Comparison of ENCODE assay signal across 38 cellular contexts in the genomic region with DNA sequence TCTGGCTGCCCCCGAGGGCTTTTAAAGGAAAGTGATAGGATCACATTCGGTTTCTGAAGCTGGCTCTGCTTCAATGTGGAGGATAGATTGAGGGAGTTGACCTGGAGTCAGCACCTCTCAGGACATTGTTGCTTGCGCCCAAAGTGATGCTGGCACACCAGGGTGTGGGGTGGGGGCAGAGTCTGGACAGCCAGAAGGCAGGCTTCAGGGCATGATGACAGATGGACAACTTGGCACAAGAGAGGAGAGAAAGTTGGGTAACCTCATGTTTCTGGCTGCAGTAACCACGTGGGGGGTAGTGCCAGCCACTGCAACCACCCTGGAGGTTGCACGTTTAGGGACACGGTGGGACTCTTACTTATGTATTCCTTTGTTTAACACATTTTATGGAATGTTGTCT. TPM values are rescaled to one million over a fixed set of nuclear protein-coding genes. Genes with fewer than 3 reads are reported as not detected.
"Had no signal": no experiment of that assay in that cellular context is flagged by ENCODE, and none has a peak within 500 bp of the region (broad histone marks: within the 10 kb centered on the region; RNA-seq: fewer than 3 reads in every experiment).

No MANE protein-coding gene starts in this region.

- FAIRE-seq: astrocyte, TTC549 had no signal

- H3K9me3 Mint-ChIP-seq: activated B cell treated with CpG ODN at 0.5 μM for 24 hours; activated CD4-positive, alpha-beta memory T cell treated with anti-CD3 and anti-CD28 coated beads for 36 hours; activated CD4-positive, alpha-beta T cell treated with anti-CD3 and anti-CD28 coated beads, Interleukin-2, amount 10 ng/mL, durations not matched to agents 24 days and 14 days; activated CD8-positive, alpha-beta T cell treated with anti-CD3 and anti-CD28 coated beads for 36 hours; activated naive CD4-positive, alpha-beta T cell treated with anti-CD3 and anti-CD28 coated beads, Interleukin-2, amount 50 U/mL, for 72 hours; activated T-cell treated with anti-CD3 and anti-CD28 coated beads, Interleukin-2, amount 50 U/mL, for 4 hours; activated T-cell treated with anti-CD3 and anti-CD28 coated beads, Interleukin-2, amount 50 U/mL, for 72 hours; activated T-helper 1 cell treated with anti-CD3 and anti-CD28 coated beads, Interleukin-12 subunit alpha, Interleukin-12 subunit beta, Interleukin-2, Interleukin-4 antibody, amounts not matched to agents 30 ng/mL and 10 ng/mL and 1 ng/mL, durations not matched to agents 14 hours and 24 hours and 36 hours; activated T-helper 17 cell treated with anti-CD3 and anti-CD28 coated beads, Interleukin-2, amount 50 U/mL, for 72 hours; T-helper 1 cell treated with Interleukin-12 subunit alpha and Interleukin-12 subunit beta and Interleukin-4 antibody, amounts not matched to agents 30 μg/mL and 1 μg/mL, for 36 hours; T-helper 2 cell treated with Interferon-gamma antibody and Interleukin-4, amounts not matched to agents 5 μg/mL and 100 μg/mL, for 36 hours had no signal

- H3K27ac ChIP-seq: adrenal gland, body of pancreas, brain microvascular endothelial cell, breast epithelium, VCaP had no signal

- H3K9me3 ChIP-seq: adrenal gland, body of pancreas, breast epithelium had no signal

- H3K4me1 ChIP-seq: adrenal gland, breast epithelium had no signal

- H3K4me1 Mint-ChIP-seq: activated B cell treated with CpG ODN at 0.5 μM for 24 hours; activated CD4-positive, alpha-beta T cell treated with anti-CD3 and anti-CD28 coated beads, Interleukin-2, amount 10 ng/mL, durations not matched to agents 24 days and 14 days; activated naive CD8-positive, alpha-beta T cell treated with anti-CD3 and anti-CD28 coated beads for 36 hours; activated T-helper 17 cell treated with anti-CD3 and anti-CD28 coated beads, Interleukin-2, amount 50 U/mL, for 72 hours had no signal

- DNase-seq: activated B cell treated with CpG ODN at 0.5 μM for 24 hours; activated CD4-positive, alpha-beta memory T cell treated with anti-CD3 and anti-CD28 coated beads for 36 hours; activated CD4-positive, alpha-beta T cell treated with anti-CD3 and anti-CD28 coated beads for 4 hours; activated CD4-positive, alpha-beta T cell treated with anti-CD3 and anti-CD28 coated beads, Interleukin-2, amount 10 ng/mL, durations not matched to agents 24 days and 14 days; activated CD4-positive, alpha-beta T cell treated with anti-CD3 and anti-CD28 coated beads, Interleukin-2, amount 50 U/mL, for 1 hour; activated CD4-positive, alpha-beta T cell treated with anti-CD3 and anti-CD28 coated beads, Interleukin-2, amount 50 U/mL, for 4 hours; activated CD4-positive, CD25-positive, alpha-beta regulatory T cell treated with anti-CD3 and anti-CD28 coated beads, Interleukin-2, amount 50 U/mL, for 72 hours; activated CD8-positive, alpha-beta memory T cell treated with anti-CD3 and anti-CD28 coated beads, Interleukin-2, amount 50 U/mL, for 4 hours; activated CD8-positive, alpha-beta T cell treated with anti-CD3 and anti-CD28 coated beads for 36 hours; activated effector memory CD4-positive, alpha-beta T cell treated with anti-CD3 and anti-CD28 coated beads, Interleukin-2, amount 50 U/mL, for 16 hours; activated gamma-delta T cell treated with Interleukin-2 at 50 U/mL for 16 hours; activated naive CD4-positive, alpha-beta T cell; activated naive CD4-positive, alpha-beta T cell treated with anti-CD3 and anti-CD28 coated beads for 36 hours; activated naive CD4-positive, alpha-beta T cell treated with anti-CD3 and anti-CD28 coated beads, Interleukin-2, amount 50 U/mL, for 16 hours; activated naive CD8-positive, alpha-beta T cell treated with anti-CD3 and anti-CD28 coated beads for 36 hours; activated T-cell treated with anti-CD3 and anti-CD28 coated beads for 4 hours; activated T-cell treated with anti-CD3 and anti-CD28 coated beads, Interleukin-2, amount 50 U/mL, for 1 hour; activated T-cell treated with anti-CD3 and anti-CD28 coated beads, Interleukin-2, amount 50 U/mL, for 4 hours; activated T-cell treated with anti-CD3 and anti-CD28 coated beads, Interleukin-2, amount 50 U/mL, for 72 hours; adrenal gland; amniotic stem cell; aorta; body of pancreas; brain microvascular endothelial cell; central memory CD4-positive, alpha-beta T cell; T-helper 1 cell; T-helper 2 cell; T-helper 9 cell had no signal

- H3K36me3 ChIP-seq: adrenal gland, breast epithelium had no signal

- ATAC-seq: activated CD8-positive, alpha-beta T cell treated with anti-CD3 and anti-CD28 coated beads for 36 hours; activated naive CD4-positive, alpha-beta T cell treated with anti-CD3 and anti-CD28 coated beads, Interleukin-2, amount 50 U/mL, for 72 hours; activated T-cell treated with anti-CD3 and anti-CD28 coated beads, Interleukin-2, amount 50 U/mL, for 4 hours; activated T-cell treated with anti-CD3 and anti-CD28 coated beads, Interleukin-2, amount 50 U/mL, for 72 hours; activated T-helper 17 cell treated with anti-CD3 and anti-CD28 coated beads, Interleukin-2, amount 50 U/mL, for 72 hours; body of pancreas had no signal

- H3K4me3 Mint-ChIP-seq: activated B cell treated with CpG ODN at 0.5 μM for 24 hours; activated CD4-positive, alpha-beta memory T cell treated with anti-CD3 and anti-CD28 coated beads for 36 hours; activated CD4-positive, alpha-beta T cell treated with anti-CD3 and anti-CD28 coated beads, Interleukin-2, amount 10 ng/mL, durations not matched to agents 24 days and 14 days; activated CD8-positive, alpha-beta T cell treated with anti-CD3 and anti-CD28 coated beads for 36 hours; activated naive CD4-positive, alpha-beta T cell treated with anti-CD3 and anti-CD28 coated beads for 36 hours; activated naive CD8-positive, alpha-beta T cell treated with anti-CD3 and anti-CD28 coated beads for 36 hours; activated T-cell treated with anti-CD3 and anti-CD28 coated beads, Interleukin-2, amount 50 U/mL, for 4 hours; activated T-cell treated with anti-CD3 and anti-CD28 coated beads, Interleukin-2, amount 50 U/mL, for 72 hours; activated T-helper 1 cell treated with anti-CD3 and anti-CD28 coated beads, Interleukin-12 subunit alpha, Interleukin-12 subunit beta, Interleukin-2, Interleukin-4 antibody, amounts not matched to agents 30 ng/mL and 10 ng/mL and 1 ng/mL, durations not matched to agents 14 hours and 24 hours and 36 hours; activated T-helper 17 cell treated with anti-CD3 and anti-CD28 coated beads, Interleukin-2, amount 50 U/mL, for 72 hours; T-helper 1 cell treated with Interleukin-12 subunit alpha and Interleukin-12 subunit beta and Interleukin-4 antibody, amounts not matched to agents 30 μg/mL and 1 μg/mL, for 36 hours; T-helper 2 cell treated with Interferon-gamma antibody and Interleukin-4, amounts not matched to agents 5 μg/mL and 100 μg/mL, for 36 hours had no signal

- H3K27me3 ChIP-seq: adrenal gland, body of pancreas had no signal

- H3K27ac Mint-ChIP-seq: activated B cell treated with CpG ODN at 0.5 μM for 24 hours; activated CD4-positive, alpha-beta memory T cell treated with anti-CD3 and anti-CD28 coated beads for 36 hours; activated CD4-positive, alpha-beta T cell treated with anti-CD3 and anti-CD28 coated beads, Interleukin-2, amount 10 ng/mL, durations not matched to agents 24 days and 14 days; activated CD8-positive, alpha-beta T cell treated with anti-CD3 and anti-CD28 coated beads for 36 hours; activated naive CD4-positive, alpha-beta T cell treated with anti-CD3 and anti-CD28 coated beads for 36 hours; activated naive CD4-positive, alpha-beta T cell treated with anti-CD3 and anti-CD28 coated beads, Interleukin-2, amount 50 U/mL, for 72 hours; activated naive CD8-positive, alpha-beta T cell treated with anti-CD3 and anti-CD28 coated beads for 36 hours; activated T-cell treated with anti-CD3 and anti-CD28 coated beads, Interleukin-2, amount 50 U/mL, for 72 hours; activated T-helper 1 cell treated with anti-CD3 and anti-CD28 coated beads, Interleukin-12 subunit alpha, Interleukin-12 subunit beta, Interleukin-2, Interleukin-4 antibody, amounts not matched to agents 30 ng/mL and 10 ng/mL and 1 ng/mL, durations not matched to agents 14 hours and 24 hours and 36 hours; activated T-helper 17 cell treated with anti-CD3 and anti-CD28 coated beads, Interleukin-2, amount 50 U/mL, for 72 hours; T-helper 1 cell treated with Interleukin-12 subunit alpha and Interleukin-12 subunit beta and Interleukin-4 antibody, amounts not matched to agents 30 μg/mL and 1 μg/mL, for 36 hours; T-helper 2 cell treated with Interferon-gamma antibody and Interleukin-4, amounts not matched to agents 5 μg/mL and 100 μg/mL, for 36 hours had no signal

- H3K4me3 ChIP-seq: adrenal gland, body of pancreas, breast epithelium had no signal

RNA-seq across cellular contexts. Expression of a gene that starts 22.3 kb away (rescaled TPM):
- total RNA-seq: activated B cell treated with CpG ODN at 0.5 μM for 24 hours; activated CD4-positive, alpha-beta memory T cell treated with anti-CD3 and anti-CD28 coated beads for 36 hours; activated CD4-positive, alpha-beta T cell treated with anti-CD3 and anti-CD28 coated beads, Interleukin-2, amount 10 ng/mL, durations not matched to agents 24 days and 14 days; activated CD8-positive, alpha-beta memory T cell treated with anti-CD3 and anti-CD28 coated beads for 36 hours; activated CD8-positive, alpha-beta T cell treated with anti-CD3 and anti-CD28 coated beads for 36 hours; activated naive CD4-positive, alpha-beta T cell treated with anti-CD3 and anti-CD28 coated beads, Interleukin-2, amount 50 U/mL, for 72 hours; activated naive CD8-positive, alpha-beta T cell treated with anti-CD3 and anti-CD28 coated beads for 36 hours; activated T-cell treated with anti-CD3 and anti-CD28 coated beads, Interleukin-2, amount 50 U/mL, for 72 hours; activated T-helper 1 cell treated with anti-CD3 and anti-CD28 coated beads, Interleukin-12 subunit alpha, Interleukin-12 subunit beta, Interleukin-2, Interleukin-4 antibody, amounts not matched to agents 30 ng/mL and 10 ng/mL and 1 ng/mL, durations not matched to agents 14 hours and 24 hours and 36 hours; activated T-helper 17 cell treated with anti-CD3 and anti-CD28 coated beads, Interleukin-2, amount 50 U/mL, for 72 hours; breast epithelium had no signal
